In genomic region chr7:47625861-47626444, GRCh38 we compare ENCODE assay signal across 21 cellular contexts. TPM values are rescaled to one million over a fixed set of nuclear protein-coding genes. Genes with fewer than 3 reads are reported as not detected.
A peak's percentile ranks its signal among the peaks of the same experiment; 100 is the strongest.
DNase-seq lines count a peak whose midpoint lies in the region; ATAC-seq and TF ChIP-seq lines count a peak whose summit lies in the region.
"Had no signal": no experiment of that assay in that cellular context is flagged by ENCODE, and none has a peak within 500 bp of the region (broad histone marks: within the 10 kb centered on the region; RNA-seq: fewer than 3 reads in every experiment).

No MANE protein-coding gene starts in this region.

- intact Hi-C loops in IMR-90 (cut with micrococcal nuclease), result no loop called here

- H3K9me1 ChIP-seq in IMR-90 (ENCODE audit: insufficient read depth, low read length), result peaks cover 19% of the 10 kb centered on the region

- no peak overlapping the region for H3K14ac ChIP-seq in IMR-90 (replicated peaks; ENCODE audit: low read depth, low read length)

- peak overlapping the region; percentile 11 for H3K27ac Mint-ChIP-seq in mesothelial cell of epicardium
- H3K27ac Mint-ChIP-seq: HFFc6 had no signal

- no TSS peak for BruUV-seq in IMR-90 (replicated peaks; lab: Mats Ljungman, UMichigan)

- H2BK20ac ChIP-seq in IMR-90 (ENCODE audit: low read depth, low read length), result peak overlapping the region; percentile 20

- no peak overlapping the region for H3K4me3 Mint-ChIP-seq in mesothelial cell of epicardium
- H3K4me3 Mint-ChIP-seq: HFFc6 had no signal

- TF ChIP-seq CTCF in IMR-90 (conservative IDR thresholded peaks at IDR 0.05; ENCODE audit: low read depth, low read length) (no peak), mesothelial cell of epicardium (IDR thresholded peaks at IDR 0.05; ENCODE audit: unreplicated experiment) (no peak)

- H2AK5ac ChIP-seq in IMR-90 (ENCODE audit: low read depth, low read length), result peak overlapping the region; percentile 64

- no peaks in the 10 kb centered on the region for H3K9me3 Mint-ChIP-seq in mesothelial cell of epicardium
- H3K9me3 Mint-ChIP-seq: HFFc6 had no signal

- H3K27ac ChIP-seq in BLaER1 (no peak overlapping the region), IMR-90 (ENCODE audit: insufficient read depth, low read length) (no peak overlapping the region), SJCRH30 (no peak overlapping the region)
- H3K27ac ChIP-seq: coronary artery, SK-N-MC, WERI-Rb-1 had no signal

- peak overlapping the region; percentile 25; the same call in 1 of the 2 replicates for H3K4ac ChIP-seq in IMR-90 (ENCODE audit: low read depth, low read length)

- no peak overlapping the region for H2AK9ac ChIP-seq in IMR-90 (replicated peaks; ENCODE audit: low read depth, low read length, poor library complexity)

- ATAC-seq in IMR-90 (ENCODE audit: low read depth) (no peak), GM21526 (IDR thresholded peaks at IDR 0.05; ENCODE audit: low FRiP score, unreplicated experiment) (no peak), HG03442 (IDR thresholded peaks at IDR 0.05; ENCODE audit: unreplicated experiment) (no peak)

- peaks cover 43% of the 10 kb centered on the region for H3K4me1 Mint-ChIP-seq in mesothelial cell of epicardium

- CTCF ChIA-PET in IMR-90 (lab: Yijun Ruan, JAX), result no interaction called here

- H3K79me1 ChIP-seq in IMR-90 (ENCODE audit: low read depth in 1 of 2, low read length in 2 of 2), result no peaks in the 10 kb centered on the region

- peaks cover 80% of the 10 kb centered on the region for H3K4me1 ChIP-seq in BLaER1
- H3K4me1 ChIP-seq in IMR-90 (ENCODE audit: control insufficient read depth, insufficient read depth, low read length), result peaks cover 16% of the 10 kb centered on the region
- H3K4me1 ChIP-seq in SJCRH30, result peaks cover 15% of the 10 kb centered on the region

- H3K4me2 ChIP-seq in BLaER1, result peak overlapping the region; percentile 83
- no peak overlapping the region for H3K4me2 ChIP-seq in IMR-90 (ENCODE audit: low read depth, low read length)

- H4K20me1 ChIP-seq in BLaER1, result no peaks in the 10 kb centered on the region
- H4K20me1 ChIP-seq in IMR-90 (ENCODE audit: insufficient read depth, low read length), result no peaks in the 10 kb centered on the region

- no peak overlapping the region for H4K8ac ChIP-seq in IMR-90 (ENCODE audit: low read depth in 2 of 2, low read length in 2 of 2)

- no peak overlapping the region for H3K23ac ChIP-seq in IMR-90 (ENCODE audit: low read depth, low read length)

- H2AFZ ChIP-seq in IMR-90 (replicated peaks; ENCODE audit: low read length, poor library complexity), result no peak overlapping the region

- H3K27me3 Mint-ChIP-seq in mesothelial cell of epicardium (ENCODE audit: low read depth), result no peaks in the 10 kb centered on the region
- H3K27me3 Mint-ChIP-seq: brain had no signal

- H3K36me3 Mint-ChIP-seq in mesothelial cell of epicardium, result no peaks in the 10 kb centered on the region
- H3K36me3 Mint-ChIP-seq: brain had no signal

- in situ Hi-C loops in IMR-90 (cut with MboI; ENCODE audit: low sequenced_read_pairs), result no loop called here

- POLR2A ChIA-PET in IMR-90 (lab: Charles Lee; ENCODE audit: unreplicated experiment), result no interaction called here

- no peak for TF ChIP-seq RAD21 in IMR-90 (IDR thresholded peaks at IDR 0.05; ENCODE audit: low read length)

- no peaks in the 10 kb centered on the region for H3K36me3 ChIP-seq in BLaER1
- no peaks in the 10 kb centered on the region for H3K36me3 ChIP-seq in IMR-90 (ENCODE audit: control insufficient read depth, insufficient read depth, low read length)
- H3K36me3 ChIP-seq in SJCRH30, result no peaks in the 10 kb centered on the region
- H3K36me3 ChIP-seq: spleen, WERI-Rb-1 had no signal

- H2BK5ac ChIP-seq in IMR-90 (ENCODE audit: low read depth, low read length, poor library complexity, severe bottlenecking), result no peak overlapping the region

- H3K4me3 ChIP-seq in BLaER1, result no peak overlapping the region
- no peak overlapping the region for H3K4me3 ChIP-seq in IMR-90 (ENCODE audit: insufficient read depth, low read depth, low read length)
- H3K4me3 ChIP-seq in SJCRH30, result no peak overlapping the region
- H3K4me3 ChIP-seq: coronary artery, SK-N-MC, spleen had no signal

- H4K5ac ChIP-seq in IMR-90 (ENCODE audit: low read depth, low read length), result no peak overlapping the region

- no CpG with 5 or more reads among the region's 7 CpGs for WGBS in IMR-90 (ENCODE audit: extremely low coverage in 2 of 2, insufficient read length in 1 of 2), 2 experiments

- peak overlapping the region; percentile 37 for H2BK120ac ChIP-seq in IMR-90 (ENCODE audit: low read depth, low read length)

- H4K91ac ChIP-seq in IMR-90 (ENCODE audit: insufficient read depth, low read depth, low read length), result peak overlapping the region; percentile 66

- H3K56ac ChIP-seq in IMR-90 (ENCODE audit: extremely low read depth, insufficient read depth, low read length), result no peak overlapping the region

- H3K18ac ChIP-seq in IMR-90 (ENCODE audit: low read depth, low read length), result no peak overlapping the region

- DNase-seq in IMR-90 (no peak), cerebellar cortex (ENCODE audit: low spot score) (peak; percentile 80), mesothelial cell of epicardium (ENCODE audit: low spot score in 2 of 2, unreplicated experiment in 2 of 2) (no peak), SJCRH30 (no peak), GOT3 (lab: John Stamatoyannopoulos, UW) (no peak)
- DNase-seq: activated CD4-positive, alpha-beta T cell treated with anti-CD3 and anti-CD28 coated beads, Interleukin-2, amount 50 U/mL, for 4 hours; activated CD8-positive, alpha-beta memory T cell treated with anti-CD3 and anti-CD28 coated beads, Interleukin-2, amount 50 U/mL, for 48 hours; HFFc6; MM.1S; NCI-H187 treated with DMSO at 0.1 percent for 48 hours; NCI-H2227 treated with DMSO at 0.1 percent for 48 hours; NK-92 treated with Interleukin-12 subunit alpha and Interleukin-12 subunit beta, amount 100 ng/mL, for 24 hours; spleen; T-helper 2 cell; WERI-Rb-1 had no signal

- dilution Hi-C loops in IMR-90 (cut with HindIII; ENCODE audit: low sequenced_read_pairs, unreplicated experiment), result no loop called here

- H3K9me3 ChIP-seq in BLaER1 (peaks cover 5% of the 10 kb centered on the region; the same call in 1 of the 2 replicates), IMR-90 (ENCODE audit: control insufficient read depth, insufficient read depth, low read length) (no peaks in the 10 kb centered on the region), SJCRH30 (replicated peaks) (no peaks in the 10 kb centered on the region)
- H3K9me3 ChIP-seq: spleen had no signal

- TF ChIP-seq POLR2A in IMR-90 (IDR thresholded peaks at IDR 0.05; ENCODE audit: low read depth, low read length), result no peak

- H2BK15ac ChIP-seq in IMR-90 (ENCODE audit: low read depth, low read length), result peak overlapping the region; percentile 10; the same call in 1 of the 3 replicates

- H3K27me3 ChIP-seq in BLaER1, result 0 out of 2 replicates have a peak, but pooled peaks cover 2% of the 10 kb centered on the region
- H3K27me3 ChIP-seq in IMR-90 (ENCODE audit: control insufficient read depth, insufficient read depth, low read length), result no peaks in the 10 kb centered on the region
- no peaks in the 10 kb centered on the region for H3K27me3 ChIP-seq in SJCRH30
- H3K27me3 ChIP-seq: spleen had no signal

- H3K9ac ChIP-seq in BLaER1, result no peak overlapping the region
- H3K9ac ChIP-seq in IMR-90 (ENCODE audit: low read depth, low read length), result no peak overlapping the region

TF ChIP-seq in IMR-90, 13 proteins besides CTCF, POLR2A, EP300 and RAD21:
- TF ChIP-seq CHD1 (IDR thresholded peaks at IDR 0.05; ENCODE audit: low read depth, low read length), result no peak
- TF ChIP-seq NFE2L2 (IDR thresholded peaks at IDR 0.05; ENCODE audit: low read depth, low read length), result no peak
- no peak for TF ChIP-seq MAFK (IDR thresholded peaks at IDR 0.05; ENCODE audit: low read depth, low read length)
- TF ChIP-seq SMC3 (IDR thresholded peaks at IDR 0.05; ENCODE audit: low read depth, low read length), result no peak
- TF ChIP-seq CEBPB (IDR thresholded peaks at IDR 0.05; ENCODE audit: low read depth, low read length), result no peak
- no peak for TF ChIP-seq MXI1 (IDR thresholded peaks at IDR 0.05; ENCODE audit: borderline replicate concordance, low read depth, low read length)
- TF ChIP-seq USF2 (IDR thresholded peaks at IDR 0.05; ENCODE audit: low read depth, low read length), result no peak
- TF ChIP-seq MAZ (IDR thresholded peaks at IDR 0.05; ENCODE audit: borderline replicate concordance, low read depth, low read length), result no peak
- TF ChIP-seq RCOR1 (IDR thresholded peaks at IDR 0.05; ENCODE audit: insufficient replicate concordance, low read length), result no peak
- TF ChIP-seq FOS (IDR thresholded peaks at IDR 0.05; ENCODE audit: low read depth, low read length), result no peak
- TF ChIP-seq RFX5 (IDR thresholded peaks at IDR 0.05; ENCODE audit: low read depth, low read length), result no peak
- TF ChIP-seq ELK1 (IDR thresholded peaks at IDR 0.05; ENCODE audit: borderline replicate concordance, low read depth, low read length), result no peak
- no peak for TF ChIP-seq BHLHE40 (IDR thresholded peaks at IDR 0.05; ENCODE audit: low read depth, low read length)

RNA-seq across cellular contexts. Expression of gene TNS3, which starts 44.0 kb away (rescaled TPM):
- total RNA-seq in IMR-90 (2012; rRNA removed), result 58.9 and 64.3 TPM in 2 replicates
- polyA plus RNA-seq in IMR-90 (2012; rRNA removed), result 75.6 and 79.2 TPM in 2 replicates
- polyA plus RNA-seq in IMR-90 (2012; cell fraction: cytosol; rRNA removed), result 45.5 and 62.9 TPM in 2 replicates
- polyA plus RNA-seq in IMR-90 (2012; cell fraction: nucleus; rRNA removed; ENCODE audit: low replicate concordance), result 103 and 160 TPM in 2 replicates
- total RNA-seq in mesothelial cell of epicardium, result 427 to 461 TPM (median 452 TPM) in 3 replicates
- 57.6 and 65.1 TPM in 2 replicates for total RNA-seq in SJCRH30 (2014; rRNA removed; shearing (Covaris generic))
